In genomic region chr19:1769645-1769985, GRCh38 we compare ENCODE assay signal across 29 cellular contexts. TPM values are rescaled to one million over a fixed set of nuclear protein-coding genes. Genes with fewer than 3 reads are reported as not detected.
"Had no signal": no experiment of that assay in that cellular context is flagged by ENCODE, and none has a peak within 500 bp of the region (broad histone marks: within the 10 kb centered on the region; RNA-seq: fewer than 3 reads in every experiment).

No MANE protein-coding gene starts in this region.

- H3K4me1 ChIP-seq: adrenal gland, body of pancreas, breast epithelium, SJCRH30 had no signal

- H3K4me3 Mint-ChIP-seq: activated CD4-positive, alpha-beta T cell treated with anti-CD3 and anti-CD28 coated beads, Interleukin-2, amount 10 ng/mL, durations not matched to agents 24 days and 14 days; activated CD8-positive, alpha-beta T cell treated with anti-CD3 and anti-CD28 coated beads for 36 hours; activated naive CD4-positive, alpha-beta T cell treated with anti-CD3 and anti-CD28 coated beads for 36 hours; activated T-cell treated with anti-CD3 and anti-CD28 coated beads, Interleukin-2, amount 50 U/mL, for 24 hours had no signal

- DNase-seq: activated CD4-positive, alpha-beta T cell treated with anti-CD3 and anti-CD28 coated beads, Interleukin-2, amount 10 ng/mL, durations not matched to agents 24 days and 14 days; activated CD4-positive, alpha-beta T cell treated with anti-CD3 and anti-CD28 coated beads, Interleukin-2, amount 50 U/mL, for 4 hours; activated CD8-positive, alpha-beta T cell treated with anti-CD3 and anti-CD28 coated beads for 36 hours; activated gamma-delta T cell; activated naive CD4-positive, alpha-beta T cell treated with anti-CD3 and anti-CD28 coated beads for 36 hours; activated T-cell treated with anti-CD3 and anti-CD28 coated beads, Interleukin-2, amount 50 U/mL, for 24 hours; adrenal gland; body of pancreas; MG63; NCI-H1092 treated with DMSO at 0.1 percent for 48 hours; NCI-H1417 treated with DMSO at 0.1 percent for 48 hours; NCI-H187 treated with DMSO at 0.1 percent for 48 hours; NCI-H345; NCI-H524 treated with DMSO at 0.1 percent for 48 hours; SHP77; SJCRH30; T1000 had no signal

- FAIRE-seq: astrocyte, TTC549 had no signal

- H3K9me3 ChIP-seq: adrenal gland, SJCRH30 had no signal

- H3K27ac ChIP-seq: adrenal gland, body of pancreas, breast epithelium, SJCRH30, SK-N-MC had no signal

- H3K27ac Mint-ChIP-seq: activated CD4-positive, alpha-beta T cell treated with anti-CD3 and anti-CD28 coated beads, Interleukin-2, amount 10 ng/mL, durations not matched to agents 24 days and 14 days; activated CD8-positive, alpha-beta T cell treated with anti-CD3 and anti-CD28 coated beads for 36 hours; activated naive CD4-positive, alpha-beta T cell treated with anti-CD3 and anti-CD28 coated beads for 36 hours; activated naive CD4-positive, alpha-beta T cell treated with anti-CD3 and anti-CD28 coated beads, Interleukin-2, amount 50 U/mL, for 72 hours; activated T-cell treated with anti-CD3 and anti-CD28 coated beads, Interleukin-2, amount 50 U/mL, for 24 hours; activated T-helper 2 cell treated with anti-CD3 and anti-CD28 coated beads, Interferon-gamma antibody, Interleukin-2, Interleukin-4, amounts not matched to agents 10 μg/mL and 5 μg/mL and 100 μg/mL, durations not matched to agents 14 hours and 24 hours and 36 hours had no signal

- H3K36me3 ChIP-seq: adrenal gland, breast epithelium, MG63, SJCRH30 had no signal

- H3K4me3 ChIP-seq: adrenal gland, body of pancreas, breast epithelium, MG63, SJCRH30, SK-N-MC had no signal

- H3K4me1 Mint-ChIP-seq: activated CD4-positive, alpha-beta T cell treated with anti-CD3 and anti-CD28 coated beads, Interleukin-2, amount 10 ng/mL, durations not matched to agents 24 days and 14 days had no signal

- ATAC-seq: activated CD8-positive, alpha-beta T cell treated with anti-CD3 and anti-CD28 coated beads for 36 hours; activated naive CD4-positive, alpha-beta T cell treated with anti-CD3 and anti-CD28 coated beads, Interleukin-2, amount 50 U/mL, for 72 hours; body of pancreas; Panc1 had no signal

RNA-seq across cellular contexts. Expression of gene ONECUT3, which starts 16.3 kb away (rescaled TPM):
- total RNA-seq: activated CD4-positive, alpha-beta T cell treated with anti-CD3 and anti-CD28 coated beads, Interleukin-2, amount 10 ng/mL, durations not matched to agents 24 days and 14 days; activated CD8-positive, alpha-beta T cell treated with anti-CD3 and anti-CD28 coated beads for 36 hours; activated naive CD4-positive, alpha-beta T cell treated with anti-CD3 and anti-CD28 coated beads for 36 hours; activated naive CD4-positive, alpha-beta T cell treated with anti-CD3 and anti-CD28 coated beads, Interleukin-2, amount 50 U/mL, for 72 hours; activated T-helper 2 cell treated with anti-CD3 and anti-CD28 coated beads, Interferon-gamma antibody, Interleukin-2, Interleukin-4, amounts not matched to agents 10 μg/mL and 5 μg/mL and 100 μg/mL, durations not matched to agents 14 hours and 24 hours and 36 hours; adrenal gland; astrocyte; breast epithelium; cardiac septum; NCI-H460; RPMI7951; SJCRH30; T-helper 1 cell treated with Interleukin-12 subunit alpha and Interleukin-12 subunit beta and Interleukin-4 antibody, amounts not matched to agents 30 ng/mL and 1 ng/mL, for 36 hours; T-helper 2 cell treated with Interferon-gamma antibody and Interleukin-4, amounts not matched to agents 100 ng/mL and 5 ng/mL, for 36 hours had no signal
